In the genomic region with DNA sequence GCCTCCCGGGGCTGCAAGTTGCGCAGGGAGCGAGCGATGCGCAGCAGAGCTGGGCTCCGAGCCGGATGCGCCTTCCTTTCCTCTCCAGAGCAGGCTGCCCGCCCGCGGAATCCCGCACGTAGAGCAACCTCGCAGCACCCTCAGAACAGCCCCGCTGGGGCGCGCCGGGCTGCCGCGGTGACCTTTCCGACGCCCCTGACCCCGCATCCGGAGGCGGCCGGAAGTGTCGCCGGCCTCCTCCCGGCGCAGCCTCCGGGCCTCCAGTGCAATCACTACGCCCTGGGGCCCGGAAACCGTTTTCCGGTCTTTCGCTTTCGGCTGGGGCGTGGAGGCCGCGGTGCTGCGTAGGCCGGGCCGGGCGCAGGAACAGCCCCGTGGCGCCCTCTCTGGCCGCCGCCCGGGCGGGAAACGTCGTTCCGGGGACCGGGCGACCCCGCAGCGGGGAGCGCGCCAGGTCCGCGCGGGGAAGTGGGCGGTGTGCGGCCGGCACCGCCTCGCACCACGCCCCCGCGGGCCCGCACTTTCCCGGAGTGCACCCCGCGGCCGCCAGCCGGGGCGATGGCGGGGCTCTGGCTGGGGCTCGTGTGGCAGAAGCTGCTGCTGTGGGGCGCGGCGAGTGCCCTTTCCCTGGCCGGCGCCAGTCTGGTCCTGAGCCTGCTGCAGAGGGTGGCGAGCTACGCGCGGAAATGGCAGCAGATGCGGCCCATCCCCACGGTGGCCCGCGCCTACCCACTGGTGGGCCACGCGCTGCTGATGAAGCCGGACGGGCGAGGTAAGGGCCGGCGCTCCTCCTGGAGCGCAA, we compare ENCODE assay signal across 1 cellular context.
TF ChIP-seq lines count a peak whose summit lies in the region.

A gene (plus strand): TSS at position 302 of the 802 bp plus-strand sequence. CDS start 257 bp downstream, at position 559.

TF ChIP-seq in HepG2, 621 proteins besides CTCF, POLR2A, EP300 and RAD21 (continued from another document and continues in another):
- TF ChIP-seq, protein P1, sequence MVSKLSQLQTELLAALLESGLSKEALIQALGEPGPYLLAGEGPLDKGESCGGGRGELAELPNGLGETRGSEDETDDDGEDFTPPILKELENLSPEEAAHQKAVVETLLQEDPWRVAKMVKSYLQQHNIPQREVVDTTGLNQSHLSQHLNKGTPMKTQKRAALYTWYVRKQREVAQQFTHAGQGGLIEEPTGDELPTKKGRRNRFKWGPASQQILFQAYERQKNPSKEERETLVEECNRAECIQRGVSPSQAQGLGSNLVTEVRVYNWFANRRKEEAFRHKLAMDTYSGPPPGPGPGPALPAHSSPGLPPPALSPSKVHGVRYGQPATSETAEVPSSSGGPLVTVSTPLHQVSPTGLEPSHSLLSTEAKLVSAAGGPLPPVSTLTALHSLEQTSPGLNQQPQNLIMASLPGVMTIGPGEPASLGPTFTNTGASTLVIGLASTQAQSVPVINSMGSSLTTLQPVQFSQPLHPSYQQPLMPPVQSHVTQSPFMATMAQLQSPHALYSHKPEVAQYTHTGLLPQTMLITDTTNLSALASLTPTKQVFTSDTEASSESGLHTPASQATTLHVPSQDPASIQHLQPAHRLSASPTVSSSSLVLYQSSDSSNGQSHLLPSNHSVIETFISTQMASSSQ (IDR thresholded peaks at IDR 0.05; ENCODE audit: low read depth): no peak
- TF ChIP-seq, protein P1 (CRISPR knock-in tag; IDR thresholded peaks at IDR 0.05; ENCODE audit: borderline replicate concordance): peak; percentile 31; the same call in 1 of the 2 replicates
- TF ChIP-seq, protein P2, sequence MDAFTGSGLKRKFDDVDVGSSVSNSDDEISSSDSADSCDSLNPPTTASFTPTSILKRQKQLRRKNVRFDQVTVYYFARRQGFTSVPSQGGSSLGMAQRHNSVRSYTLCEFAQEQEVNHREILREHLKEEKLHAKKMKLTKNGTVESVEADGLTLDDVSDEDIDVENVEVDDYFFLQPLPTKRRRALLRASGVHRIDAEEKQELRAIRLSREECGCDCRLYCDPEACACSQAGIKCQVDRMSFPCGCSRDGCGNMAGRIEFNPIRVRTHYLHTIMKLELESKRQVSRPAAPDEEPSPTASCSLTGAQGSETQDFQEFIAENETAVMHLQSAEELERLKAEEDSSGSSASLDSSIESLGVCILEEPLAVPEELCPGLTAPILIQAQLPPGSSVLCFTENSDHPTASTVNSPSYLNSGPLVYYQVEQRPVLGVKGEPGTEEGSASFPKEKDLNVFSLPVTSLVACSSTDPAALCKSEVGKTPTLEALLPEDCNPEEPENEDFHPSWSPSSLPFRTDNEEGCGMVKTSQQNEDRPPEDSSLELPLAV (CRISPR knock-in tag; conservative IDR thresholded peaks at IDR 0.05; ENCODE audit: low read depth): no peak
- TF ChIP-seq TCF12 (IDR thresholded peaks at IDR 0.05) (no peak), TCF12 (CRISPR knock-in tag; IDR thresholded peaks at IDR 0.05) (peak; percentile 91), GTF2F1 (IDR thresholded peaks at IDR 0.05; ENCODE audit: low read length) (no peak), KMT2A (CRISPR knock-in tag; IDR thresholded peaks at IDR 0.05) (peak; percentile 78; the same call in 1 of the 2 replicates), CHD2 (IDR thresholded peaks at IDR 0.05; ENCODE audit: low read depth, low read length) (no peak), ZNF790 (CRISPR knock-in tag; IDR thresholded peaks at IDR 0.05; ENCODE audit: borderline replicate concordance) (no peak), CENPX (CRISPR knock-in tag; IDR thresholded peaks at IDR 0.05) (no peak), KLF16 (CRISPR knock-in tag; IDR thresholded peaks at IDR 0.05) (peak in 1 of 2 experiments; percentile 77; a peak in 2 of 4 replicates), ZNF264 (CRISPR knock-in tag; IDR thresholded peaks at IDR 0.05) (no peak), ZMYM2 (CRISPR knock-in tag; IDR thresholded peaks at IDR 0.05) (peak; percentile 92), ZFP36L2 (CRISPR knock-in tag; IDR thresholded peaks at IDR 0.05) (no peak), MTF2 (CRISPR knock-in tag; IDR thresholded peaks at IDR 0.05; ENCODE audit: borderline replicate concordance) (peak; percentile 33; the same call in 1 of the 2 replicates), MBD4 (IDR thresholded peaks at IDR 0.05; ENCODE audit: borderline replicate concordance, low read length) (no peak), ZNF589 (CRISPR knock-in tag; conservative IDR thresholded peaks at IDR 0.05) (peak; percentile 67), MYNN (CRISPR knock-in tag; IDR thresholded peaks at IDR 0.05; ENCODE audit: low read depth) (0 out of 2 replicates have a peak, but pooled peaks have one; percentile 30), MTF1 (CRISPR knock-in tag; IDR thresholded peaks at IDR 0.05) (no peak), ELF4 (CRISPR knock-in tag; IDR thresholded peaks at IDR 0.05; ENCODE audit: borderline replicate concordance) (no peak), ZNF235 (CRISPR knock-in tag; IDR thresholded peaks at IDR 0.05; ENCODE audit: borderline replicate concordance) (peak; percentile 74; the same call in 1 of the 2 replicates), DR1 (CRISPR knock-in tag; IDR thresholded peaks at IDR 0.05) (peak; percentile 52; the same call in 1 of the 2 replicates)
- TF ChIP-seq, protein P3, sequence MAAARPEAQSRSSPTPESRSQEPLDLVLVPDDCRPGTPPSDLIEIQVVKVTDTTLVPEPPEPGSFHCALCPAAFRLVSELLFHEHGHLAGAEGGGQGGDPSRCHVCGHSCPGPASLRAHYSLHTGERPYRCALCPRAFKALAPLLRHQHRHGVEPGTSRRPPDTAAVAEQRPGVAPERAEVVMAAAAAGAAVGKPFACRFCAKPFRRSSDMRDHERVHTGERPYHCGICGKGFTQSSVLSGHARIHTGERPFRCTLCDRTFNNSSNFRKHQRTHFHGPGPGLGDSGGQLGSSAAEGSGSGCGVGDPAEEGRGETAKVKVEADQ (CRISPR knock-in tag; IDR thresholded peaks at IDR 0.05; ENCODE audit: borderline replicate concordance): peak; percentile 53; the same call in 1 of the 2 replicates
- TF ChIP-seq, protein P4, sequence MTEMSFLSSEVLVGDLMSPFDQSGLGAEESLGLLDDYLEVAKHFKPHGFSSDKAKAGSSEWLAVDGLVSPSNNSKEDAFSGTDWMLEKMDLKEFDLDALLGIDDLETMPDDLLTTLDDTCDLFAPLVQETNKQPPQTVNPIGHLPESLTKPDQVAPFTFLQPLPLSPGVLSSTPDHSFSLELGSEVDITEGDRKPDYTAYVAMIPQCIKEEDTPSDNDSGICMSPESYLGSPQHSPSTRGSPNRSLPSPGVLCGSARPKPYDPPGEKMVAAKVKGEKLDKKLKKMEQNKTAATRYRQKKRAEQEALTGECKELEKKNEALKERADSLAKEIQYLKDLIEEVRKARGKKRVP (CRISPR knock-in tag; IDR thresholded peaks at IDR 0.05): peak in 1 of 2 experiments; percentile 69; a peak in 1 of 4 replicates
- TF ChIP-seq, protein P5, sequence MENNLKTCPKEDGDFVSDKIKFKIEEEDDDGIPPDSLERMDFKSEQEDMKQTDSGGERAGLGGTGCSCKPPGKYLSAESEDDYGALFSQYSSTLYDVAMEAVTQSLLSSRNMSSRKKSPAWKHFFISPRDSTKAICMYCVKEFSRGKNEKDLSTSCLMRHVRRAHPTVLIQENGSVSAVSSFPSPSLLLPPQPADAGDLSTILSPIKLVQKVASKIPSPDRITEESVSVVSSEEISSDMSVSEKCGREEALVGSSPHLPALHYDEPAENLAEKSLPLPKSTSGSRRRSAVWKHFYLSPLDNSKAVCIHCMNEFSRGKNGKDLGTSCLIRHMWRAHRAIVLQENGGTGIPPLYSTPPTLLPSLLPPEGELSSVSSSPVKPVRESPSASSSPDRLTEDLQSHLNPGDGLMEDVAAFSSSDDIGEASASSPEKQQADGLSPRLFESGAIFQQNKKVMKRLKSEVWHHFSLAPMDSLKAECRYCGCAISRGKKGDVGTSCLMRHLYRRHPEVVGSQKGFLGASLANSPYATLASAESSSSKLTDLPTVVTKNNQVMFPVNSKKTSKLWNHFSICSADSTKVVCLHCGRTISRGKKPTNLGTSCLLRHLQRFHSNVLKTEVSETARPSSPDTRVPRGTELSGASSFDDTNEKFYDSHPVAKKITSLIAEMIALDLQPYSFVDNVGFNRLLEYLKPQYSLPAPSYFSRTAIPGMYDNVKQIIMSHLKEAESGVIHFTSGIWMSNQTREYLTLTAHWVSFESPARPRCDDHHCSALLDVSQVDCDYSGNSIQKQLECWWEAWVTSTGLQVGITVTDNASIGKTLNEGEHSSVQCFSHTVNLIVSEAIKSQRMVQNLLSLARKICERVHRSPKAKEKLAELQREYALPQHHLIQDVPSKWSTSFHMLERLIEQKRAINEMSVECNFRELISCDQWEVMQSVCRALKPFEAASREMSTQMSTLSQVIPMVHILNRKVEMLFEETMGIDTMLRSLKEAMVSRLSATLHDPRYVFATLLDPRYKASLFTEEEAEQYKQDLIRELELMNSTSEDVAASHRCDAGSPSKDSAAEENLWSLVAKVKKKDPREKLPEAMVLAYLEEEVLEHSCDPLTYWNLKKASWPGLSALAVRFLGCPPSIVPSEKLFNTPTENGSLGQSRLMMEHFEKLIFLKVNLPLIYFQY (CRISPR knock-in tag; IDR thresholded peaks at IDR 0.05; ENCODE audit: borderline replicate concordance): peak; percentile 15; the same call in 1 of the 2 replicates
- TF ChIP-seq, protein P6, sequence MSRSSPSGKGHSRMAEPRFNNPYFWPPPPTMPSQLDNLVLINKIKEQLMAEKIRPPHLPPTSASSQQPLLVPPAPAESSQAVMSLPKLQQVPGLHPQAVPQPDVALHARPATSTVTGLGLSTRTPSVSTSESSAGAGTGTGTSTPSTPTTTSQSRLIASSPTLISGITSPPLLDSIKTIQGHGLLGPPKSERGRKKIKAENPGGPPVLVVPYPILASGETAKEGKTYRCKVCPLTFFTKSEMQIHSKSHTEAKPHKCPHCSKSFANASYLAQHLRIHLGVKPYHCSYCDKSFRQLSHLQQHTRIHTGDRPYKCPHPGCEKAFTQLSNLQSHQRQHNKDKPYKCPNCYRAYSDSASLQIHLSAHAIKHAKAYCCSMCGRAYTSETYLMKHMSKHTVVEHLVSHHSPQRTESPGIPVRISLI (CRISPR knock-in tag; IDR thresholded peaks at IDR 0.05; ENCODE audit: borderline replicate concordance): peak; percentile 23; the same call in 1 of the 2 replicates
- TF ChIP-seq, protein P7, sequence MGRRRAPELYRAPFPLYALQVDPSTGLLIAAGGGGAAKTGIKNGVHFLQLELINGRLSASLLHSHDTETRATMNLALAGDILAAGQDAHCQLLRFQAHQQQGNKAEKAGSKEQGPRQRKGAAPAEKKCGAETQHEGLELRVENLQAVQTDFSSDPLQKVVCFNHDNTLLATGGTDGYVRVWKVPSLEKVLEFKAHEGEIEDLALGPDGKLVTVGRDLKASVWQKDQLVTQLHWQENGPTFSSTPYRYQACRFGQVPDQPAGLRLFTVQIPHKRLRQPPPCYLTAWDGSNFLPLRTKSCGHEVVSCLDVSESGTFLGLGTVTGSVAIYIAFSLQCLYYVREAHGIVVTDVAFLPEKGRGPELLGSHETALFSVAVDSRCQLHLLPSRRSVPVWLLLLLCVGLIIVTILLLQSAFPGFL (CRISPR knock-in tag; IDR thresholded peaks at IDR 0.05): no peak
- TF ChIP-seq, protein P8, sequence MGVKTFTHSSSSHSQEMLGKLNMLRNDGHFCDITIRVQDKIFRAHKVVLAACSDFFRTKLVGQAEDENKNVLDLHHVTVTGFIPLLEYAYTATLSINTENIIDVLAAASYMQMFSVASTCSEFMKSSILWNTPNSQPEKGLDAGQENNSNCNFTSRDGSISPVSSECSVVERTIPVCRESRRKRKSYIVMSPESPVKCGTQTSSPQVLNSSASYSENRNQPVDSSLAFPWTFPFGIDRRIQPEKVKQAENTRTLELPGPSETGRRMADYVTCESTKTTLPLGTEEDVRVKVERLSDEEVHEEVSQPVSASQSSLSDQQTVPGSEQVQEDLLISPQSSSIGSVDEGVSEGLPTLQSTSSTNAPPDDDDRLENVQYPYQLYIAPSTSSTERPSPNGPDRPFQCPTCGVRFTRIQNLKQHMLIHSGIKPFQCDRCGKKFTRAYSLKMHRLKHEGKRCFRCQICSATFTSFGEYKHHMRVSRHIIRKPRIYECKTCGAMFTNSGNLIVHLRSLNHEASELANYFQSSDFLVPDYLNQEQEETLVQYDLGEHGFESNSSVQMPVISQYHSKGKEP (CRISPR knock-in tag; IDR thresholded peaks at IDR 0.05): no peak
- TF ChIP-seq, protein P9, sequence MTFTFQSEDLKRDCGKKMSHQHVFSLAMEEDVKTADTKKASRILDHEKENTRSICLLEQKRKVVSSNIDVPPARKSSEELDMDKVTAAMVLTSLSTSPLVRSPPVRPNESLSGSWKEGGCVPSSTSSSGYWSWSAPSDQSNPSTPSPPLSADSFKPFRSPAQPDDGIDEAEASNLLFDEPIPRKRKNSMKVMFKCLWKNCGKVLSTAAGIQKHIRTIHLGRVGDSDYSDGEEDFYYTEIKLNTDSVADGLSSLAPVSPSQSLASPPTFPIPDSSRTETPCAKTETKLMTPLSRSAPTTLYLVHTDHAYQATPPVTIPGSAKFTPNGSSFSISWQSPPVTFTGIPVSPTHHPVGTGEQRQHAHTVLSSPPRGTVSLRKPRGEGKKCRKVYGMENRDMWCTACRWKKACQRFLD (CRISPR knock-in tag; IDR thresholded peaks at IDR 0.05; ENCODE audit: borderline replicate concordance): peak; percentile 56; the same call in 1 of the 2 replicates
- TF ChIP-seq, protein P10, sequence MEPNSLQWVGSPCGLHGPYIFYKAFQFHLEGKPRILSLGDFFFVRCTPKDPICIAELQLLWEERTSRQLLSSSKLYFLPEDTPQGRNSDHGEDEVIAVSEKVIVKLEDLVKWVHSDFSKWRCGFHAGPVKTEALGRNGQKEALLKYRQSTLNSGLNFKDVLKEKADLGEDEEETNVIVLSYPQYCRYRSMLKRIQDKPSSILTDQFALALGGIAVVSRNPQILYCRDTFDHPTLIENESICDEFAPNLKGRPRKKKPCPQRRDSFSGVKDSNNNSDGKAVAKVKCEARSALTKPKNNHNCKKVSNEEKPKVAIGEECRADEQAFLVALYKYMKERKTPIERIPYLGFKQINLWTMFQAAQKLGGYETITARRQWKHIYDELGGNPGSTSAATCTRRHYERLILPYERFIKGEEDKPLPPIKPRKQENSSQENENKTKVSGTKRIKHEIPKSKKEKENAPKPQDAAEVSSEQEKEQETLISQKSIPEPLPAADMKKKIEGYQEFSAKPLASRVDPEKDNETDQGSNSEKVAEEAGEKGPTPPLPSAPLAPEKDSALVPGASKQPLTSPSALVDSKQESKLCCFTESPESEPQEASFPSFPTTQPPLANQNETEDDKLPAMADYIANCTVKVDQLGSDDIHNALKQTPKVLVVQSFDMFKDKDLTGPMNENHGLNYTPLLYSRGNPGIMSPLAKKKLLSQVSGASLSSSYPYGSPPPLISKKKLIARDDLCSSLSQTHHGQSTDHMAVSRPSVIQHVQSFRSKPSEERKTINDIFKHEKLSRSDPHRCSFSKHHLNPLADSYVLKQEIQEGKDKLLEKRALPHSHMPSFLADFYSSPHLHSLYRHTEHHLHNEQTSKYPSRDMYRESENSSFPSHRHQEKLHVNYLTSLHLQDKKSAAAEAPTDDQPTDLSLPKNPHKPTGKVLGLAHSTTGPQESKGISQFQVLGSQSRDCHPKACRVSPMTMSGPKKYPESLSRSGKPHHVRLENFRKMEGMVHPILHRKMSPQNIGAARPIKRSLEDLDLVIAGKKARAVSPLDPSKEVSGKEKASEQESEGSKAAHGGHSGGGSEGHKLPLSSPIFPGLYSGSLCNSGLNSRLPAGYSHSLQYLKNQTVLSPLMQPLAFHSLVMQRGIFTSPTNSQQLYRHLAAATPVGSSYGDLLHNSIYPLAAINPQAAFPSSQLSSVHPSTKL (CRISPR knock-in tag; IDR thresholded peaks at IDR 0.05): peak; percentile 74
